ENCODE assay signal across 2 cellular contexts in genomic region chr1:51621161-51621560, GRCh38.
A peak's percentile ranks its signal among the peaks of the same experiment; 100 is the strongest.
TF ChIP-seq lines count a peak whose summit lies in the region.

No MANE protein-coding gene starts in this region.

TF ChIP-seq in A549, 52 proteins besides CTCF, POLR2A, EP300 and RAD21 (continued from another document):
- TF ChIP-seq BCL3 (IDR thresholded peaks at IDR 0.05): no peak

TF ChIP-seq in HEK293, 187 proteins besides CTCF, POLR2A, EP300 and RAD21:
- no peak for TF ChIP-seq PBX3 (CRISPR knock-in tag; IDR thresholded peaks at IDR 0.05)
- 0 out of 2 replicates have a peak, but pooled peaks have one; percentile 15 for TF ChIP-seq PRDM10 (tag by site-specific recombination; IDR thresholded peaks at IDR 0.05)
- no peak for TF ChIP-seq ZNF292 (tag by site-specific recombination; IDR thresholded peaks at IDR 0.05; ENCODE audit: borderline replicate concordance, low read depth)
- peak; percentile 63 for TF ChIP-seq GLIS1 (tag by site-specific recombination; IDR thresholded peaks at IDR 0.05)
